ENCODE assay signal across 8 cellular contexts in the genomic region with DNA sequence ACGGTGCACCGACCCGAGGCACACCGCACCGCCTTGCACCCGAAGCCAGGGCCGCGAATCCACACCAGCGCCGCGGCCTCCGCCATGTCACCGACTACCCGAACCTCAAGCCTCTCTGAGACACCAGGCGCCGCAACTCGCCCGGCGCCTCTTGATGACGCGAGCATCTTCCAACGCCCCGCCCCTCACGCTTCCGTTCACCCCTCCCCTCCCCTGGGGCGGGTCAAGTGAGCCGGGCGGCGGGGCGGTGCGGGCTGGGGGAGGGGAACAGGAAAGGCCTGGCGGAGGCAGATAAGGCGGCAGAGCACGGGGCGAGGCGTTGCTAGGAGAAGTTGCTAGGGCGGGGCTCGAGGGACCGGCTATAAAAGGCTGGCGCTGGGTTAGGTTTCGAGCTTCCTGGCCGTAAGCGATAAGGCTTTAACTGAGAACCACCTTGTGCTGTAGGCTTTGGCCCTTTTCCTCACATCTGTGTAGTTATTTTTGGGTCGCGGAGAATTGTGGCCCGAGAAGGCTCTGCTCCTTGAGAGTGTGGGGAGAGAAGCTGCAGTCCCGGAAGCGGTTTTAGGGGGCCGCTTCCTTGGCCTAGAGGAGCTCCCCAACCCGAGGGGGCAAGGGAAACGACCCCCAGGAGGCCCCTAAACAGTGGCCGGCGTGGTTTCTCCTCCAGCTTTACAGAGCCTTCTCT. TPM values are rescaled to one million over a fixed set of nuclear protein-coding genes. Genes with fewer than 3 reads are reported as not detected.
A peak's percentile ranks its signal among the peaks of the same experiment; 100 is the strongest.
DNase-seq lines count a peak whose midpoint lies in the region; ATAC-seq and TF ChIP-seq lines count a peak whose summit lies in the region.

A gene (minus strand): TSS at position 117 of the 685 bp plus-strand sequence. CDS start 31 bp downstream, at position 86.

- intact Hi-C loops in IMR-90 (cut with micrococcal nuclease) (loop anchor here (2.0 kb wide), 1 partner anchor 63 kb away; a partner anchor contains a TSS), mucosa of descending colon (cut with DNase I, micrococcal nuclease) (no loop called here)

- H3K23ac ChIP-seq in IMR-90 (ENCODE audit: low read depth, low read length), result peak within 1 kb of the TSS; percentile 89

- peak within 1 kb of the TSS; percentile 84 for H3K4ac ChIP-seq in IMR-90 (ENCODE audit: low read depth, low read length)

- peak within 1 kb of the TSS; percentile 93 for H3K27ac ChIP-seq in IMR-90 (ENCODE audit: insufficient read depth, low read length)

- POLR2A ChIA-PET in IMR-90 (lab: Charles Lee; ENCODE audit: unreplicated experiment), result interaction anchor here (0.6 kb wide), 3 partner anchors 13 to 1564 kb away, joined by 3 to 9 read pairs (median 5); a partner anchor contains a TSS

- H4K20me1 ChIP-seq in IMR-90 (ENCODE audit: insufficient read depth, low read length), result peaks cover 6% of the 10 kb centered on the region; the same call in 1 of the 2 replicates

- H2BK15ac ChIP-seq in IMR-90 (ENCODE audit: low read depth, low read length), result no peak within 1 kb of the TSS; the same call in 2 of the 3 replicates

- no peak for TF ChIP-seq CTCF in IMR-90 (conservative IDR thresholded peaks at IDR 0.05; ENCODE audit: low read depth, low read length)
- no peak for TF ChIP-seq CTCF in epithelial cell of esophagus (IDR thresholded peaks at IDR 0.05; ENCODE audit: insufficient read depth, low read depth, low read length, missing control alignments)
- no peak for TF ChIP-seq CTCF in mucosa of descending colon (IDR thresholded peaks at IDR 0.05)

- peak within 1 kb of the TSS; percentile 92 for H3K14ac ChIP-seq in IMR-90 (replicated peaks; ENCODE audit: low read depth, low read length)

- peak within 1 kb of the TSS; percentile 99 for H2AFZ ChIP-seq in IMR-90 (replicated peaks; ENCODE audit: low read length, poor library complexity)

- TF ChIP-seq RAD21 in IMR-90 (IDR thresholded peaks at IDR 0.05; ENCODE audit: low read length), result no peak

- dilution Hi-C loops in IMR-90 (cut with HindIII; ENCODE audit: low sequenced_read_pairs, unreplicated experiment), result loop anchor here (25.0 kb wide), 1 partner anchor 537 kb away; no protein-coding TSS in a partner anchor

- H2BK5ac ChIP-seq in IMR-90 (ENCODE audit: low read depth, low read length, poor library complexity, severe bottlenecking), result peak within 1 kb of the TSS; percentile 80

- peak; percentile 97 for TF ChIP-seq POLR2A in IMR-90 (IDR thresholded peaks at IDR 0.05; ENCODE audit: low read depth, low read length)

- H3K79me1 ChIP-seq in IMR-90 (ENCODE audit: low read depth in 1 of 2, low read length in 2 of 2), result peaks cover 12 to 36% of the 10 kb centered on the region in 2 experiments; a peak in 3 of 4 replicates

- peak within 1 kb of the TSS; percentile 84 for H3K18ac ChIP-seq in IMR-90 (ENCODE audit: low read depth, low read length)

- H3K56ac ChIP-seq in IMR-90 (ENCODE audit: extremely low read depth, insufficient read depth, low read length), result peak within 1 kb of the TSS; percentile 86

- H2BK20ac ChIP-seq in IMR-90 (ENCODE audit: low read depth, low read length), result no peak within 1 kb of the TSS; the same call in 1 of the 2 replicates

- peak within 1 kb of the TSS; percentile 85 for H4K91ac ChIP-seq in IMR-90 (ENCODE audit: insufficient read depth, low read depth, low read length)

- CTCF ChIA-PET in IMR-90 (lab: Yijun Ruan, JAX), result interaction anchor here (1.3 kb wide), 1 partner anchor 65 kb away, joined by 5 read pairs; no protein-coding TSS in a partner anchor

- peak within 1 kb of the TSS; percentile 95 to 97 for H4K8ac ChIP-seq in IMR-90 (ENCODE audit: low read depth in 2 of 2, low read length in 2 of 2)

- H3K4me3 ChIP-seq in IMR-90 (ENCODE audit: insufficient read depth, low read depth, low read length) (peak within 1 kb of the TSS; percentile 92), epithelial cell of esophagus (ENCODE audit: low read length) (peak within 1 kb of the TSS; percentile 93), mucosa of descending colon (peak within 1 kb of the TSS; percentile 52)

- peak within 1 kb of the TSS; percentile 92 for H2AK9ac ChIP-seq in IMR-90 (replicated peaks; ENCODE audit: low read depth, low read length, poor library complexity)

- H3K27me3 ChIP-seq in IMR-90 (ENCODE audit: control insufficient read depth, insufficient read depth, low read length), result no peaks in the 10 kb centered on the region

- no peaks in the 10 kb centered on the region for H3K9me1 ChIP-seq in IMR-90 (ENCODE audit: insufficient read depth, low read length)

- peak; percentile 100 for DNase-seq in DMS 273 (lab: John Stamatoyannopoulos, UW; ENCODE audit: unreplicated experiment)
- peak; percentile 98 for DNase-seq in IMR-90
- DNase-seq in OCI-M1 (lab: John Stamatoyannopoulos, UW), result peak; percentile 100
- DNase-seq in activated T-cell treated with anti-CD3 and anti-CD28 coated beads for 24 hours (ENCODE audit: low read depth), result peak; percentile 100
- peak; percentile 99 for DNase-seq in epithelial cell of esophagus (ENCODE audit: low read depth)
- DNase-seq in mucosa of descending colon, result peak; percentile 100
- peak; percentile 100 for DNase-seq in stimulated activated CD8-positive, alpha-beta memory T cell treated with anti-CD3 and anti-CD28 coated beads, Interleukin-4, amount 100 ng/mL, for 24 hours (ENCODE audit: low read depth)

- ATAC-seq in GM21528 (IDR thresholded peaks at IDR 0.05; ENCODE audit: low FRiP score, unreplicated experiment), result peak; percentile 81
- ATAC-seq in IMR-90 (ENCODE audit: low read depth), result peak; percentile 100
- peak; percentile 98 for ATAC-seq in mucosa of descending colon

- H4K5ac ChIP-seq in IMR-90 (ENCODE audit: low read depth, low read length), result peak within 1 kb of the TSS; percentile 97

- H3K4me1 ChIP-seq in IMR-90 (ENCODE audit: control insufficient read depth, insufficient read depth, low read length) (peaks cover 7% of the 10 kb centered on the region; the same call in 1 of the 2 replicates), mucosa of descending colon (ENCODE audit: low read depth) (peaks cover 34% of the 10 kb centered on the region)

- in situ Hi-C loops in IMR-90 (cut with MboI; ENCODE audit: low sequenced_read_pairs), result no loop called here

- H3K9me3 ChIP-seq in IMR-90 (ENCODE audit: control insufficient read depth, insufficient read depth, low read length) (no peaks in the 10 kb centered on the region), mucosa of descending colon (no peaks in the 10 kb centered on the region)

- peaks cover 3% of the 10 kb centered on the region; the same call in 1 of the 2 replicates for H3K36me3 ChIP-seq in IMR-90 (ENCODE audit: control insufficient read depth, insufficient read depth, low read length)
- peaks cover 8% of the 10 kb centered on the region for H3K36me3 ChIP-seq in mucosa of descending colon (ENCODE audit: low read depth)

- peak within 1 kb of the TSS; percentile 89 for H2AK5ac ChIP-seq in IMR-90 (ENCODE audit: low read depth, low read length)

- peak within 1 kb of the TSS; percentile 99 for H3K4me2 ChIP-seq in IMR-90 (ENCODE audit: low read depth, low read length)

- peak within 1 kb of the TSS; percentile 97 for H3K9ac ChIP-seq in IMR-90 (ENCODE audit: low read depth, low read length)

- H2BK120ac ChIP-seq in IMR-90 (ENCODE audit: low read depth, low read length), result peak within 1 kb of the TSS; percentile 69; the same call in 1 of the 2 replicates

- BruUV-seq in IMR-90 (replicated peaks; lab: Mats Ljungman, UMichigan), result no TSS peak

- WGBS in IMR-90 (ENCODE audit: extremely low coverage in 2 of 2, insufficient read length in 1 of 2), 2 experiments, result 0% methylated on average over 8 of the region's 53 CpGs; no CpG with 5 or more reads in 1 of the 2 experiments

TF ChIP-seq in IMR-90, 13 proteins besides CTCF, POLR2A, EP300 and RAD21:
- TF ChIP-seq RFX5 (IDR thresholded peaks at IDR 0.05; ENCODE audit: low read depth, low read length) (no peak), MAZ (IDR thresholded peaks at IDR 0.05; ENCODE audit: borderline replicate concordance, low read depth, low read length) (peak; percentile 98), SMC3 (IDR thresholded peaks at IDR 0.05; ENCODE audit: low read depth, low read length) (0 out of 2 replicates have a peak, but pooled peaks have one; percentile 2), MAFK (IDR thresholded peaks at IDR 0.05; ENCODE audit: low read depth, low read length) (no peak), CEBPB (IDR thresholded peaks at IDR 0.05; ENCODE audit: low read depth, low read length) (no peak), RCOR1 (IDR thresholded peaks at IDR 0.05; ENCODE audit: insufficient replicate concordance, low read length) (no peak), MXI1 (IDR thresholded peaks at IDR 0.05; ENCODE audit: borderline replicate concordance, low read depth, low read length) (peak; percentile 83), FOS (IDR thresholded peaks at IDR 0.05; ENCODE audit: low read depth, low read length) (0 out of 2 replicates have a peak, but pooled peaks have one; percentile 5), CHD1 (IDR thresholded peaks at IDR 0.05; ENCODE audit: low read depth, low read length) (0 out of 2 replicates have a peak, but pooled peaks have one; percentile 14), BHLHE40 (IDR thresholded peaks at IDR 0.05; ENCODE audit: low read depth, low read length) (peak; percentile 57), NFE2L2 (IDR thresholded peaks at IDR 0.05; ENCODE audit: low read depth, low read length) (no peak)
- TF ChIP-seq, protein P1, sequence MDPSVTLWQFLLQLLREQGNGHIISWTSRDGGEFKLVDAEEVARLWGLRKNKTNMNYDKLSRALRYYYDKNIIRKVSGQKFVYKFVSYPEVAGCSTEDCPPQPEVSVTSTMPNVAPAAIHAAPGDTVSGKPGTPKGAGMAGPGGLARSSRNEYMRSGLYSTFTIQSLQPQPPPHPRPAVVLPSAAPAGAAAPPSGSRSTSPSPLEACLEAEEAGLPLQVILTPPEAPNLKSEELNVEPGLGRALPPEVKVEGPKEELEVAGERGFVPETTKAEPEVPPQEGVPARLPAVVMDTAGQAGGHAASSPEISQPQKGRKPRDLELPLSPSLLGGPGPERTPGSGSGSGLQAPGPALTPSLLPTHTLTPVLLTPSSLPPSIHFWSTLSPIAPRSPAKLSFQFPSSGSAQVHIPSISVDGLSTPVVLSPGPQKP (IDR thresholded peaks at IDR 0.05; ENCODE audit: borderline replicate concordance, low read depth, low read length), result no peak
- TF ChIP-seq, protein P2, sequence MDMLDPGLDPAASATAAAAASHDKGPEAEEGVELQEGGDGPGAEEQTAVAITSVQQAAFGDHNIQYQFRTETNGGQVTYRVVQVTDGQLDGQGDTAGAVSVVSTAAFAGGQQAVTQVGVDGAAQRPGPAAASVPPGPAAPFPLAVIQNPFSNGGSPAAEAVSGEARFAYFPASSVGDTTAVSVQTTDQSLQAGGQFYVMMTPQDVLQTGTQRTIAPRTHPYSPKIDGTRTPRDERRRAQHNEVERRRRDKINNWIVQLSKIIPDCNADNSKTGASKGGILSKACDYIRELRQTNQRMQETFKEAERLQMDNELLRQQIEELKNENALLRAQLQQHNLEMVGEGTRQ (IDR thresholded peaks at IDR 0.05; ENCODE audit: low read depth, low read length), result peak; percentile 24; the same call in 1 of the 2 replicates

RNA-seq across cellular contexts. Expression of the gene that starts here (rescaled TPM):
- total RNA-seq in IMR-90 (2012; rRNA removed) (14.7 and 29.4 TPM in 2 replicates), mucosa of descending colon (10 to 100 TPM; 14.1 to 21.0 (median 15.0) TPM)
- polyA plus RNA-seq in IMR-90 (2012; rRNA removed), result 7.2 and 8.5 TPM in 2 replicates
- polyA plus RNA-seq in IMR-90 (2012; cell fraction: cytosol; rRNA removed), result 2.4 and 3.4 TPM in 2 replicates
- 2.5 and 11.2 TPM in 2 replicates for polyA plus RNA-seq in IMR-90 (2012; cell fraction: nucleus; rRNA removed; ENCODE audit: low replicate concordance)

Comparison
In these comparisons a context has a peak if more than half of its experiments do, and no peak if none do; other contexts are left out.
1. Peak in every context shown above with its lines: DNase-seq, ATAC-seq, H3K4me3 ChIP-seq and H3K27ac ChIP-seq.